Comparison of ENCODE assay signal across 14 cellular contexts in the genomic region with DNA sequence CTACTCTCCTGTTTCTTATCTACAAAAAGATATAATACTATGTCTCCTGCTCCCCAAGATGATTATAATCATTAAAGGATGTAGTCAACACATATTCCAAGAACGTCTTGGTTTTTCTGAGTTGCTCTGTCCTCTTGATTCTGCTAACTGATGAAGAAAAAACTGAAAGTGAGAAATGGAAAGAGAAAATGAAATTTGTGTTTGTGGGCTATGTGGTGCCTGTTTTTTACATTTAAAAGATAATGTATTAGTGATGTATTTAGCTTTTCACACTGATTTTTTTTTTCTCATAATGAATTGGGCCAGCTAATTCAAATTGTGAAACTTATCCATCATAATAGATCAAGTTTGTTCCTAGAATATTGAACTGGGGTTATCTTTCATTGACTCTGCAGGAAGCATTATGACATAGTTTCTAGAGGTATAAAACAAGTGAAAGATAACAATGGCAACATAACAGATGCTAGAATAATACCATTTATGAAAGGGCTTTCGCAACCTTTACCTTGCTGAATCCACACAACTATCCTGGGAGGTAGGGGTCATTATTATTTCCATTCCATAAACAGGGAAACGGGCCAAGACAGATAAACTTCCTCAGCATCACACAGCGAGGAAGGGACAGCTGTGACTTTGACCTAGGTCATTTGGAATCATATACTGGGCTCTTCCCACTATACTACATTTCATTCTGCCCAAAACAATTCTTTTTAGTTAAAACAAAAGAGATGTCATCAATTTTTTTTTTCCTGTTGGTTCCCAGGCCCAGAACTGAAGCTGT.
A peak's percentile ranks its signal among the peaks of the same experiment; 100 is the strongest.
DNase-seq lines count a peak whose midpoint lies in the region; ATAC-seq lines count a peak whose summit lies in the region.
"Had no signal": no experiment of that assay in that cellular context is flagged by ENCODE, and none has a peak within 500 bp of the region (broad histone marks: within the 10 kb centered on the region; RNA-seq: fewer than 3 reads in every experiment).

No MANE protein-coding gene starts in this region.

- ATAC-seq in GM18502 (IDR thresholded peaks at IDR 0.05; ENCODE audit: poor library complexity, unreplicated experiment), result peak; percentile 78
- ATAC-seq in GM19372 (IDR thresholded peaks at IDR 0.05; ENCODE audit: low read depth, unreplicated experiment), result peak; percentile 83
- peak; percentile 80 for ATAC-seq in HG02852 (IDR thresholded peaks at IDR 0.05; ENCODE audit: unreplicated experiment)
- peak; percentile 92 for ATAC-seq in HG03571 (IDR thresholded peaks at IDR 0.05; ENCODE audit: unreplicated experiment)
- ATAC-seq: left lobe of liver had no signal

- DNase-seq in kidney glomerular epithelial cell (lab: John Stamatoyannopoulos, UW) (no peak), NCI-H187 treated with DMSO at 0.1 percent for 48 hours (lab: John Stamatoyannopoulos, UW) (no peak), activated gamma-delta T cell treated with Interleukin-2 at 50 U/mL for 16 hours (no peak), NCI-H748 treated with DMSO at 0.1 percent for 48 hours (lab: John Stamatoyannopoulos, UW) (no peak)
- DNase-seq: activated CD4-positive, alpha-beta memory T cell treated with anti-CD3 and anti-CD28 coated beads, Interleukin-2, amount 10 ng/mL, durations not matched to agents 7 days and 5 days; NCI-H2171 treated with DMSO at 0.1 percent for 48 hours; SIG-M5; stimulated activated CD4-positive, alpha-beta T cell treated with anti-CD3 and anti-CD28 coated beads, Interleukin-4, amount 100 ng/mL, for 24 hours; transverse colon had no signal
